Comparison of ENCODE assay signal across 13 cellular contexts in genomic region chr10:108631332-108631731, GRCh38.
DNase-seq lines count a peak whose midpoint lies in the region; ATAC-seq and TF ChIP-seq lines count a peak whose summit lies in the region.
"Had no signal": no experiment of that assay in that cellular context is flagged by ENCODE, and none has a peak within 500 bp of the region (broad histone marks: within the 10 kb centered on the region; RNA-seq: fewer than 3 reads in every experiment).

No MANE protein-coding gene starts in this region.

- H3K36me3 ChIP-seq in stomach = no peaks in the 10 kb centered on the region
- H3K36me3 ChIP-seq in CD8-positive, alpha-beta memory T cell (ENCODE audit: insufficient read depth, low read length) = no peaks in the 10 kb centered on the region
- H3K36me3 ChIP-seq: neutrophil had no signal

- H3K27ac ChIP-seq in stomach = no peak overlapping the region
- no peak overlapping the region for H3K27ac ChIP-seq in CD8-positive, alpha-beta memory T cell (ENCODE audit: low read depth, low read length)
- H3K27ac ChIP-seq: neutrophil had no signal

- H3K4me3 Mint-ChIP-seq in memory B cell (no peak overlapping the region), type B pancreatic cell (no peak overlapping the region)
- H3K4me3 Mint-ChIP-seq in CD8-positive, alpha-beta memory T cell = no peak overlapping the region

- peaks cover 29% of the 10 kb centered on the region for H3K4me1 Mint-ChIP-seq in memory B cell
- H3K4me1 Mint-ChIP-seq in CD8-positive, alpha-beta memory T cell = no peaks in the 10 kb centered on the region
- peaks cover 4% of the 10 kb centered on the region for H3K4me1 Mint-ChIP-seq in type B pancreatic cell (ENCODE audit: unreplicated experiment)

- no peaks in the 10 kb centered on the region for H3K9me3 ChIP-seq in stomach
- no peaks in the 10 kb centered on the region for H3K9me3 ChIP-seq in CD8-positive, alpha-beta memory T cell (ENCODE audit: low read length)
- H3K9me3 ChIP-seq: neutrophil had no signal

- POLR2A ChIA-PET in CD8-positive, alpha-beta memory T cell (lab: Charles Lee) = no interaction called here

- peak; percentile 86 for ATAC-seq in GM18873 (IDR thresholded peaks at IDR 0.05; ENCODE audit: low FRiP score, unreplicated experiment)
- ATAC-seq in GM21737 (IDR thresholded peaks at IDR 0.05; ENCODE audit: unreplicated experiment) = peak; percentile 92
- peak; percentile 79 for ATAC-seq in HG03108 (IDR thresholded peaks at IDR 0.05; ENCODE audit: unreplicated experiment)
- ATAC-seq in memory B cell (ENCODE audit: low read depth) = peak; percentile 90
- no peak for ATAC-seq in left colon
- ATAC-seq: left lobe of liver had no signal

- no peak for TF ChIP-seq EP300 in stomach (IDR thresholded peaks at IDR 0.05)

- H3K27ac Mint-ChIP-seq in memory B cell (peak overlapping the region; percentile 36), type B pancreatic cell (no peak overlapping the region)
- no peak overlapping the region for H3K27ac Mint-ChIP-seq in CD8-positive, alpha-beta memory T cell

- TF ChIP-seq CTCF in stomach (IDR thresholded peaks at IDR 0.05) = no peak
- TF ChIP-seq CTCF in type B pancreatic cell (conservative IDR thresholded peaks at IDR 0.05) = no peak

- no peak for TF ChIP-seq POLR2A in stomach (IDR thresholded peaks at IDR 0.05)

- no peaks in the 10 kb centered on the region for H3K27me3 Mint-ChIP-seq in memory B cell
- H3K27me3 Mint-ChIP-seq in CD8-positive, alpha-beta memory T cell = no peaks in the 10 kb centered on the region
- no peaks in the 10 kb centered on the region for H3K27me3 Mint-ChIP-seq in type B pancreatic cell

- CTCF ChIA-PET in CD8-positive, alpha-beta memory T cell (lab: Charles Lee) = no interaction called here

- no peaks in the 10 kb centered on the region for H3K4me1 ChIP-seq in stomach
- no peaks in the 10 kb centered on the region for H3K4me1 ChIP-seq in CD8-positive, alpha-beta memory T cell (ENCODE audit: insufficient read depth, low read length)

- peaks cover 2% of the 10 kb centered on the region for H3K9me3 Mint-ChIP-seq in memory B cell
- peaks cover 2 to 26% (median 9%) of the 10 kb centered on the region in 5 donors for H3K9me3 Mint-ChIP-seq in CD8-positive, alpha-beta memory T cell
- no peaks in the 10 kb centered on the region for H3K9me3 Mint-ChIP-seq in type B pancreatic cell

- no peak overlapping the region for H3K4me3 ChIP-seq in stomach
- H3K4me3 ChIP-seq in CD8-positive, alpha-beta memory T cell (ENCODE audit: low read length) = no peak overlapping the region

- H3K36me3 Mint-ChIP-seq in memory B cell (no peaks in the 10 kb centered on the region), type B pancreatic cell (no peaks in the 10 kb centered on the region)
- no peaks in the 10 kb centered on the region for H3K36me3 Mint-ChIP-seq in CD8-positive, alpha-beta memory T cell

- peak; percentile 1 to 13 for DNase-seq in memory B cell (ENCODE audit: low spot score in 2 of 2)
- no peak for DNase-seq in stomach
- no peak for DNase-seq in CD8-positive, alpha-beta memory T cell
- no peak for DNase-seq in left colon
- no peak for DNase-seq in type B pancreatic cell (ENCODE audit: extremely low spot score, unreplicated experiment)
- DNase-seq: aorta; SHP77; stimulated activated CD4-positive, alpha-beta T cell treated with anti-CD3 and anti-CD28 coated beads, Interleukin-12 subunit alpha, Interleukin-12 subunit beta, amount 100 ng/mL, for 4 hours had no signal

- WGBS in stomach, 5 donors = 69 to 80% (median 78%) methylated on average over 2 of the region's 2 CpGs

- no peaks in the 10 kb centered on the region for H3K27me3 ChIP-seq in stomach
- no peaks in the 10 kb centered on the region for H3K27me3 ChIP-seq in CD8-positive, alpha-beta memory T cell (ENCODE audit: insufficient read depth, low read length, poor library complexity, severe bottlenecking)
- H3K27me3 ChIP-seq: neutrophil had no signal

- intact Hi-C loops in stomach (cut with DNase I; ENCODE audit: low total_unique reads) (no loop called here), left colon (cut with DNase I, micrococcal nuclease) (no loop called here)

Comparison
In these comparisons a context has a peak if more than half of its experiments do, and no peak if none do; other contexts are left out.
1. DNase-seq: peak in memory B cell (2 of 2); none in stomach (single experiment), CD8-positive, alpha-beta memory T cell (0 of 5), left colon (0 of 2) and type B pancreatic cell (single experiment).